8 cellular contexts compared by ENCODE assay signal in the genomic region with DNA sequence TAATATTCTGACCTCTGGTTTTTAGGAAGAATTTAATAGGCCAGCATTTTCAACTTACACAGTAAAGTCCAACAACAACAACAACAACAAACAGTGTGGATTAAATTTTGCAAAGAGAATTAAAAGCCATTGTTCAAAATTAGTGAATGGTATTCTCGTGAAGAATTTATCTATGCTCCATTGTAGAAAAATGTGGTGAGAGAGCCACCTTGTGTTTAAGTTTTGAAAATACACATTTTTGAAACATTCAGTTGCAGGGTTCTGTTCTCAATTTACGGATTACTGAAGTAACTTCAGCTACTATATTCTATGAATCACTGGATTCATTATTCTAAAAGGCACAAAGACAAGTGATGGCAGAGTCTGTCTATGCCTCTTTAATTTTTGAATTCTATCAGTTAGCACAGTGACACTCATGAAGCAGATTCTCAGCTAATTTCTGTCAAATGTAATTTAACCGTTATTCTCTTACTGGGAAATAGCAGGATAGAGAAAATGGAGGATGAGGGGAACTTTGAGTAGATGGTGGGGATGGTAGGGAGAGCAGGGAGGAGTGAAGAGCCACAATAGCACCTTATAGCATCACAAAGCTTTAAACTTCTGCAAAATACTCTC. TPM values are rescaled to one million over a fixed set of nuclear protein-coding genes. Genes with fewer than 3 reads are reported as not detected.
DNase-seq lines count a peak whose midpoint lies in the region; FAIRE-seq and TF ChIP-seq lines count a peak whose summit lies in the region.

No MANE protein-coding gene starts in this region.

- DNase-seq in DMS114 treated with DMSO at 0.1 percent for 48 hours (lab: John Stamatoyannopoulos, UW; ENCODE audit: unreplicated experiment), result peak; percentile 31
- no peak for DNase-seq in H54 (ENCODE audit: insufficient read length, low spot score)
- peak; percentile 22 for DNase-seq in NCI-H774 (lab: John Stamatoyannopoulos, UW)
- DNase-seq in endodermal cell, result no peak
- DNase-seq in activated effector memory CD4-positive, alpha-beta T cell treated with anti-CD3 and anti-CD28 coated beads, Interleukin-2, amount 50 U/mL, for 16 hours, result no peak
- no peak for DNase-seq in C1 segment of cervical spinal cord (lab: John Stamatoyannopoulos, UW)
- DNase-seq in activated naive CD8-positive, alpha-beta T cell treated with anti-CD3 and anti-CD28 coated beads for 36 hours, result no peak

- WGBS in endodermal cell (ENCODE audit: insufficient coverage in 1 of 2, insufficient read length in 1 of 2), 2 experiments, result 60 to 66% methylated on average over 1 to 3 of the region's 3 CpGs

- H3K4me3 ChIP-seq in endodermal cell (ENCODE audit: low read length), result no peak overlapping the region
- no peak overlapping the region for H3K4me3 ChIP-seq in neural cell (ENCODE audit: low read length)

- H3K79me2 ChIP-seq in neural cell (replicated peaks; ENCODE audit: insufficient read depth, low read length), result no peaks in the 10 kb centered on the region

- H3K36me3 Mint-ChIP-seq in endodermal cell (ENCODE audit: low read depth), result peaks cover 4% of the 10 kb centered on the region
- peaks cover 14% of the 10 kb centered on the region for H3K36me3 Mint-ChIP-seq in activated naive CD8-positive, alpha-beta T cell treated with anti-CD3 and anti-CD28 coated beads for 36 hours

- H3K36me3 ChIP-seq in endodermal cell (ENCODE audit: control insufficient read depth, insufficient read depth, low read length) (no peaks in the 10 kb centered on the region), neural cell (ENCODE audit: insufficient read depth, low read length) (no peaks in the 10 kb centered on the region)

- no peaks in the 10 kb centered on the region for H4K20me1 ChIP-seq in neural cell (ENCODE audit: insufficient read depth)

- H3K4me1 Mint-ChIP-seq in endodermal cell, result peaks cover 6% of the 10 kb centered on the region
- no peaks in the 10 kb centered on the region for H3K4me1 Mint-ChIP-seq in activated naive CD8-positive, alpha-beta T cell treated with anti-CD3 and anti-CD28 coated beads for 36 hours

- no peak for TF ChIP-seq POLR2A in H54 (IDR thresholded peaks at IDR 0.05; ENCODE audit: low read depth, low read length)

- H3K9ac ChIP-seq in endodermal cell (ENCODE audit: extremely low read depth, low read length, poor library complexity, severe bottlenecking) (no peak overlapping the region), neural cell (ENCODE audit: low read length) (no peak overlapping the region)

- H3K9me3 Mint-ChIP-seq in endodermal cell, result peaks cover 7% of the 10 kb centered on the region
- H3K9me3 Mint-ChIP-seq in activated naive CD8-positive, alpha-beta T cell treated with anti-CD3 and anti-CD28 coated beads for 36 hours, result no peaks in the 10 kb centered on the region

- peaks cover 15% of the 10 kb centered on the region for H3K9me3 ChIP-seq in endodermal cell (ENCODE audit: control insufficient read depth, low read length)
- H3K9me3 ChIP-seq in neural cell (ENCODE audit: low read length), result no peaks in the 10 kb centered on the region

- H3K27ac Mint-ChIP-seq in endodermal cell, result no peak overlapping the region
- H3K27ac Mint-ChIP-seq in activated naive CD8-positive, alpha-beta T cell treated with anti-CD3 and anti-CD28 coated beads for 36 hours, result no peak overlapping the region

- H3K27me3 ChIP-seq in endodermal cell (ENCODE audit: control insufficient read depth, insufficient read depth, low read length, poor library complexity, severe bottlenecking), result no peaks in the 10 kb centered on the region
- no peaks in the 10 kb centered on the region for H3K27me3 ChIP-seq in neural cell (ENCODE audit: insufficient read depth, low read depth, low read length)

- peak; percentile 87 for TF ChIP-seq RAD21 in neural cell (conservative IDR thresholded peaks at IDR 0.05)

- TF ChIP-seq CTCF in endodermal cell (conservative IDR thresholded peaks at IDR 0.05), result peak; percentile 79
- TF ChIP-seq CTCF in neural cell (IDR thresholded peaks at IDR 0.05; ENCODE audit: poor library complexity, severe bottlenecking), result peak; percentile 84

- no peak overlapping the region for H2AFZ ChIP-seq in neural cell (ENCODE audit: low read depth, low read length)

- H3K4me2 ChIP-seq in neural cell (ENCODE audit: low read length), result no peak overlapping the region

- peak; percentile 81 for FAIRE-seq in H54 (lab: Jason Lieb, UNC)

- H3K27ac ChIP-seq in endodermal cell (ENCODE audit: low read depth, low read length) (no peak overlapping the region), neural cell (ENCODE audit: low read length) (no peak overlapping the region)

- no peaks in the 10 kb centered on the region for H3K9me2 ChIP-seq in neural cell (ENCODE audit: insufficient read depth, low read length)

- no peak for TF ChIP-seq EP300 in neural cell (conservative IDR thresholded peaks at IDR 0.05; ENCODE audit: poor library complexity, severe bottlenecking)

- peaks cover 3% of the 10 kb centered on the region for H3K4me1 ChIP-seq in endodermal cell (ENCODE audit: control insufficient read depth, insufficient read depth, low read length)

- H3F3A ChIP-seq in neural cell (ENCODE audit: insufficient read depth, low read length, poor library complexity, severe bottlenecking), result no peaks in the 10 kb centered on the region

- no peaks in the 10 kb centered on the region for H3K27me3 Mint-ChIP-seq in endodermal cell (ENCODE audit: insufficient read depth)
- peaks cover 4% of the 10 kb centered on the region for H3K27me3 Mint-ChIP-seq in activated naive CD8-positive, alpha-beta T cell treated with anti-CD3 and anti-CD28 coated beads for 36 hours

- no peak overlapping the region for H3K4me3 Mint-ChIP-seq in endodermal cell
- H3K4me3 Mint-ChIP-seq in activated naive CD8-positive, alpha-beta T cell treated with anti-CD3 and anti-CD28 coated beads for 36 hours, result no peak overlapping the region

TF ChIP-seq in neural cell, 6 proteins besides CTCF, POLR2A, EP300 and RAD21:
- TF ChIP-seq MXI1 (conservative IDR thresholded peaks at IDR 0.05; ENCODE audit: poor library complexity, severe bottlenecking) (no peak), SMC3 (conservative IDR thresholded peaks at IDR 0.05; ENCODE audit: poor library complexity) (peak; percentile 88)

RNA-seq across cellular contexts. Expression of a gene that starts 11.0 kb away (rescaled TPM):
- total RNA-seq in endodermal cell, result 10 to 100 TPM in 1 of 2 donors, 1 to 10 TPM in 1; 4.7 to 13.9 TPM
- 8.5 TPM for polyA plus RNA-seq in endodermal cell (2013, experiment 1 of 2)
- 6.1 TPM for polyA plus RNA-seq in endodermal cell (2013, experiment 2 of 2)
- 0.87 and 1.5 TPM in 2 replicates for polyA plus RNA-seq in neural cell
- polyA minus RNA-seq in neural cell, result 1.5 and 1.6 TPM in 2 replicates
- 10 to 100 TPM; 18.1 to 19.9 TPM for total RNA-seq in activated naive CD8-positive, alpha-beta T cell treated with anti-CD3 and anti-CD28 coated beads for 36 hours

RNA-seq across cellular contexts. Expression of a gene that starts 44.1 kb away (rescaled TPM):
- total RNA-seq in endodermal cell, result 100 to 1,000 TPM in 1 of 2 donors, 10 to 100 TPM in 1; 79.8 to 121 TPM
- polyA plus RNA-seq in endodermal cell (2013, experiment 1 of 2), result 28.9 TPM
- 26.5 TPM for polyA plus RNA-seq in endodermal cell (2013, experiment 2 of 2)
- polyA plus RNA-seq in neural cell, result 1.9 and 5.0 TPM in 2 replicates
- 0.73 and 2.9 TPM in 2 replicates for polyA minus RNA-seq in neural cell
- not detected for total RNA-seq in activated naive CD8-positive, alpha-beta T cell treated with anti-CD3 and anti-CD28 coated beads for 36 hours

Comparison
In these comparisons a context has a peak if more than half of its experiments do, and no peak if none do; other contexts are left out.
1. DNase-seq: peak in DMS114 treated with DMSO at 0.1 percent for 48 hours (single experiment) and NCI-H774 (single experiment); none in H54 (single experiment), endodermal cell (single experiment), activated effector memory CD4-positive, alpha-beta T cell treated with anti-CD3 and anti-CD28 coated beads, Interleukin-2, amount 50 U/mL, for 16 hours (single experiment), C1 segment of cervical spinal cord (0 of 14) and activated naive CD8-positive, alpha-beta T cell treated with anti-CD3 and anti-CD28 coated beads for 36 hours (single experiment).
2. RNA of a gene that starts 44.1 kb away (total RNA-seq): 79.8 to 121 TPM in endodermal cell; not detected in activated naive CD8-positive, alpha-beta T cell treated with anti-CD3 and anti-CD28 coated beads for 36 hours; every median in the first group is over 10 times any median in the second.